ENCODE assay signal across 8 cellular contexts in genomic region chr2:96264656-96265348, GRCh38. TPM values are rescaled to one million over a fixed set of nuclear protein-coding genes. Genes with fewer than 3 reads are reported as not detected.
DNase-seq lines count a peak whose midpoint lies in the region; ATAC-seq and TF ChIP-seq lines count a peak whose summit lies in the region.

No MANE protein-coding gene starts in this region.

- no peaks in the 10 kb centered on the region for H3K9me3 ChIP-seq in HAP-1
- H3K9me3 ChIP-seq in right atrium auricular region = no peaks in the 10 kb centered on the region
- no peaks in the 10 kb centered on the region for H3K9me3 ChIP-seq in gastrocnemius medialis

- intact Hi-C loops in gastrocnemius medialis (cut with DNase I; ENCODE audit: low total_unique reads) = loop anchor here (10.0 kb wide), 2 partner anchors 70 to 240 kb away; partner anchors contain the start of gene NCAPH

- H3K4me1 Mint-ChIP-seq in activated naive CD8-positive, alpha-beta T cell (ENCODE audit: low read depth) = peaks cover 62% of the 10 kb centered on the region

- H3K27ac Mint-ChIP-seq in activated naive CD8-positive, alpha-beta T cell = peak overlapping the region; percentile 37

- in situ Hi-C loops in HAP-1 (cut with MboI; ENCODE audit: low sequenced_read_pairs) = loop anchor here (5.0 kb wide), 1 partner anchor 63 kb away; no protein-coding TSS in a partner anchor
- in situ Hi-C loops in gastrocnemius medialis (cut with MboI; ENCODE audit: low sequenced_read_pairs in 4 of 4) = loop anchor here in 2 of 4 donors (5.0 to 25.0 kb wide), 3 partner anchors 63 to 253 kb away; partner anchors contain the start of genes ASTL (in 1 of the 2) and DUSP2 (in 1 of the 2)

- ATAC-seq in gastrocnemius medialis = peak in 1 of 2 donors; percentile 3
- no peak for ATAC-seq in HG02642 (IDR thresholded peaks at IDR 0.05; ENCODE audit: poor library complexity, unreplicated experiment)

- H3K9me3 Mint-ChIP-seq in activated naive CD8-positive, alpha-beta T cell (ENCODE audit: low read depth) = no peaks in the 10 kb centered on the region

- peaks cover 11% of the 10 kb centered on the region for H3K36me3 Mint-ChIP-seq in activated naive CD8-positive, alpha-beta T cell

- peaks cover 12% of the 10 kb centered on the region for H3K4me1 ChIP-seq in HAP-1
- peaks cover 2 to 69% of the 10 kb centered on the region in 2 donors for H3K4me1 ChIP-seq in right atrium auricular region
- peaks cover 60 to 62% of the 10 kb centered on the region in 2 donors for H3K4me1 ChIP-seq in gastrocnemius medialis

- H3K27me3 Mint-ChIP-seq in activated naive CD8-positive, alpha-beta T cell = no peaks in the 10 kb centered on the region

- no peak for TF ChIP-seq POLR2A in gastrocnemius medialis (IDR thresholded peaks at IDR 0.05)

- H3K27me3 ChIP-seq in HAP-1 (ENCODE audit: low read depth) (no peaks in the 10 kb centered on the region), right atrium auricular region (no peaks in the 10 kb centered on the region), gastrocnemius medialis (no peaks in the 10 kb centered on the region)

- TF ChIP-seq CTCF in right atrium auricular region (IDR thresholded peaks at IDR 0.05) = peak; percentile 16 to 46
- TF ChIP-seq CTCF in gastrocnemius medialis (IDR thresholded peaks at IDR 0.05 in 4 of 5, conservative IDR thresholded peaks at IDR 0.05 in 1 of 5) = peak in 4 of 5 experiments; percentile 26 to 55 (median 32)

- peaks cover 45% of the 10 kb centered on the region for H3K36me3 ChIP-seq in HAP-1 (replicated peaks)
- H3K36me3 ChIP-seq in right atrium auricular region = peaks cover 31% of the 10 kb centered on the region
- peaks cover 0 to 30% of the 10 kb centered on the region in 2 donors for H3K36me3 ChIP-seq in gastrocnemius medialis

- H3K27ac ChIP-seq in right atrium auricular region = peak overlapping the region; percentile 96 to 97
- H3K27ac ChIP-seq in gastrocnemius medialis = peak overlapping the region; percentile 94 to 99 (median 96)

- peak overlapping the region; percentile 88 for H3K4me3 Mint-ChIP-seq in activated naive CD8-positive, alpha-beta T cell

- H3K4me3 ChIP-seq in HAP-1 (peak overlapping the region; percentile 96), right atrium auricular region (peak overlapping the region; percentile 97 to 98), gastrocnemius medialis (peak overlapping the region; percentile 84 to 97 (median 87))

- DNase-seq in D341Med (ENCODE audit: low spot score) = peak; percentile 71
- peak; percentile 53 to 62 for DNase-seq in HAP-1 (ENCODE audit: low spot score in 2 of 2)
- DNase-seq in NCI-H82 (lab: John Stamatoyannopoulos, UW) = peak; percentile 76
- no peak for DNase-seq in right atrium auricular region (ENCODE audit: low spot score)
- DNase-seq in gastrocnemius medialis = no peak
- no peak for DNase-seq in NCI-H2196 (lab: John Stamatoyannopoulos, UW; ENCODE audit: unreplicated experiment)

RNA-seq across cellular contexts. Expression of gene TMEM127, which starts 1.0 kb away (rescaled TPM):
- total RNA-seq in right atrium auricular region (10 to 100 TPM; 88.9 to 95.2 TPM), gastrocnemius medialis (10 to 100 TPM; 27.1 to 38.8 (median 30.9) TPM)

RNA-seq across cellular contexts. Expression of gene CIAO1, which starts 1.2 kb away (rescaled TPM):
- total RNA-seq in right atrium auricular region (10 to 100 TPM; 77.0 to 79.7 TPM), gastrocnemius medialis (100 to 1,000 TPM in 1 of 4 donors, 10 to 100 TPM in 3; 73.5 to 102 (median 95.6) TPM)

RNA-seq across cellular contexts. Expression of gene SNRNP200, which starts 40.5 kb away (rescaled TPM):
- total RNA-seq in right atrium auricular region (10 to 100 TPM; 42.2 to 68.8 TPM), gastrocnemius medialis (10 to 100 TPM; 51.1 to 89.8 (median 67.4) TPM)

RNA-seq across cellular contexts. Expression of gene STARD7, which starts 56.2 kb away (rescaled TPM):
- total RNA-seq in right atrium auricular region (100 to 1,000 TPM; 128 to 163 TPM), gastrocnemius medialis (100 to 1,000 TPM; 237 to 512 (median 313) TPM)

Comparison
In these comparisons a context has a peak if more than half of its experiments do, and no peak if none do; other contexts are left out.
1. DNase-seq: peak in D341Med (single experiment), HAP-1 (2 of 2) and NCI-H82 (single experiment); none in right atrium auricular region (single experiment), gastrocnemius medialis (0 of 2) and NCI-H2196 (single experiment).
2. Peak in every context shown above with its lines, with median percentiles within 50 percentile points of each other: H3K4me3 ChIP-seq.